1 cellular context compared by ENCODE assay signal in genomic region chr5:171647043-171647899, GRCh38.
TF ChIP-seq lines count a peak whose summit lies in the region.

No MANE protein-coding gene starts in this region.

TF ChIP-seq in K562, 482 proteins besides CTCF, POLR2A, EP300 and RAD21 (continued from another document):
- no peak for TF ChIP-seq SPI1 (IDR thresholded peaks at IDR 0.05; ENCODE audit: borderline replicate concordance, low read depth, low read length)
- TF ChIP-seq RFX5 (IDR thresholded peaks at IDR 0.05; ENCODE audit: low read depth, low read length), result no peak
- TF ChIP-seq MTA3 (IDR thresholded peaks at IDR 0.05; ENCODE audit: borderline replicate concordance), result no peak
- no peak for TF ChIP-seq ZNF263 (CRISPR knock-in tag; IDR thresholded peaks at IDR 0.05; ENCODE audit: borderline replicate concordance)
